ENCODE assay signal across 16 cellular contexts in the genomic region with DNA sequence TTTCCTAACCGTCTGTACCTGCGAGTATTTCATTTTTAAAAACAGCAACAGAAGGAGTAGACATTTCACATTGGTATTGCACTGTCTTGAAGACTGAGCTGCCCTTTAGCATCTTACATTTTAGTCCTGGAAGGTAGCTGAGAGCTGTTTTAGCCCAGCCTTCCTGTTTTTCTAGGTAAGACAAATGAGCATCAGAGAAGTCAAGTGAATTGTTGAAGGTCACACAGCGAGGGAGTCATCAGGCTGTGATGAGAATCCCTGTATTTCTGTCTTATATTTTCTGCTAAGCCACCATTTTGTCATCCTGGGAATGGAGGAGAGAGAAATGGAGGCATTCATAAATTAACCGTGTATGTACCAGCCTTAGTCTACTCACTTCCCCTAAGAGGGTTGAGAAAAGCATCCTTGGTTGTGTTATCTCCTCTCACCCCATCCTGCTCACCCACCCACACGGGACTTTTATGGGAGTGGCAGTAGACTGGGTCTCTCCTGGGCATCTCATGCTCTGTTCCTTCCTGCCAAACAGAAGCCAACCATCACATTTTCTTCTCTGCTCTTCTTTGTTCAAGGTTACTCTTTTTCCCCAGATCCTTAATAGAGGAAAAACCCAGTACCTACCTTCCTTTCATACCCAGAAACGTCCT. TPM values are rescaled to one million over a fixed set of nuclear protein-coding genes. Genes with fewer than 3 reads are reported as not detected.
"Had no signal": no experiment of that assay in that cellular context is flagged by ENCODE, and none has a peak within 500 bp of the region (broad histone marks: within the 10 kb centered on the region; RNA-seq: fewer than 3 reads in every experiment).

No MANE protein-coding gene starts in this region.

- H3K4me3 ChIP-seq: tibial nerve, uterus had no signal

- H3K27ac ChIP-seq: parathyroid adenoma, tibial nerve, uterus had no signal

- ATAC-seq: activated CD4-positive, CD25-positive, alpha-beta regulatory T cell treated with anti-CD3 and anti-CD28 coated beads, Interleukin-2, amount 50 U/mL, for 24 hours; activated T-cell treated with anti-CD3 and anti-CD28 coated beads, Interleukin-2, amount 50 U/mL, for 4 hours had no signal

- H2AFZ ChIP-seq: parathyroid adenoma had no signal

- DNase-seq: activated CD4-positive, alpha-beta T cell treated with anti-CD3 and anti-CD28 coated beads, Interleukin-2, amount 10 ng/mL, durations not matched to agents 7 days and 5 days; activated CD8-positive, alpha-beta T cell treated with anti-CD3 and anti-CD28 coated beads, Interleukin-2, amount 10 ng/mL, durations not matched to agents 7 days and 5 days; activated naive CD4-positive, alpha-beta T cell treated with anti-CD3 and anti-CD28 coated beads, Interleukin-2, amount 10 ng/mL, durations not matched to agents 7 days and 5 days; activated T-cell treated with anti-CD3 and anti-CD28 coated beads, Interleukin-2, amount 50 U/mL, for 4 hours; foreskin fibroblast; glutamatergic neuron; midbrain; stimulated activated CD4-positive, alpha-beta T cell treated with anti-CD3 and anti-CD28 coated beads, Interleukin-12 subunit alpha, Interleukin-12 subunit beta, amount 100 ng/mL, for 4 hours; stimulated activated CD4-positive, alpha-beta T cell treated with anti-CD3 and anti-CD28 coated beads, Interleukin-1b, Interleukin-23, amount 100 ng/mL, for 48 hours; stimulated activated CD8-positive, alpha-beta memory T cell treated with anti-CD3 and anti-CD28 coated beads, Interleukin-4, amount 100 ng/mL, for 48 hours; stimulated activated naive CD4-positive, alpha-beta T cell treated with Interleukin-2 at 50 U/mL for 16 hours; substantia nigra; uterus had no signal

- H3K4me1 ChIP-seq: parathyroid adenoma, tibial nerve, uterus had no signal

- H3K9me3 ChIP-seq: tibial nerve, uterus had no signal

- H3K9ac ChIP-seq: parathyroid adenoma had no signal

- H3K36me3 ChIP-seq: tibial nerve, uterus had no signal

RNA-seq across cellular contexts. Expression of a gene that starts 8.5 kb away (rescaled TPM):
- total RNA-seq: activated CD4-positive, alpha-beta T cell treated with anti-CD3 and anti-CD28 coated beads, Interleukin-2, amount 10 ng/mL, durations not matched to agents 7 days and 5 days had no signal
